26 cellular contexts compared by ENCODE assay signal in the genomic region with DNA sequence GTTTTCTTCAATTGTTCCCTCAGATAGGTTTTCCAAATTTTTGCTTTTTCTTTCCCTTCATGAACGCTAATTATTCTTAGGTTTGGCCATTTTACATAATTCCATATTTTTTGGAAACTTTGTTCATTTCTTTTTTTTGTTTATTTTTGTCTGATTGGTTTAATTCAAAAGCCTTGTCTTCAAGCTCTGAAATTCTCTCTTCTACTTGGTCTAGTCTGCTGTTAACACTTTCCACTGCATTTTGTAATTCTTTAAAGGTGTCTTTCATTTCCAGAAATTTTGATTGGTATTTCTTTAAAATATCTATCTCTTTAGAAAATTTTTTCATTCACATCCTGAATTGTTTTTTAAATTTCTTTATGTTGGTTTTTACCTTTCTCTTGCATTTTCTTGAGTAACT.
A peak's percentile ranks its signal among the peaks of the same experiment; 100 is the strongest.
DNase-seq lines count a peak whose midpoint lies in the region; ATAC-seq, FAIRE-seq and TF ChIP-seq lines count a peak whose summit lies in the region.
"Had no signal": no experiment of that assay in that cellular context is flagged by ENCODE, and none has a peak within 500 bp of the region (broad histone marks: within the 10 kb centered on the region; RNA-seq: fewer than 3 reads in every experiment).

No MANE protein-coding gene starts in this region.

- no peak for DNase-seq in SK-N-SH
- no peak for DNase-seq in A549 (ENCODE audit: low read depth in 1 of 2, low spot score in 1 of 2)
- DNase-seq in dedifferentiated amniotic fluid mesenchymal stem cell (ENCODE audit: extremely low spot score) = no peak
- DNase-seq in immature natural killer cell = no peak
- DNase-seq: ACHN; BE2C; C1 segment of cervical spinal cord; CD4-positive, alpha-beta memory T cell; CD4-positive, CD25-positive, alpha-beta regulatory T cell; CD8-positive, alpha-beta memory T cell; COR-L47; DMS 273 treated with DMSO at 0.1 percent for 48 hours; DMS153; DMS53; DMS79; DND-41; EL; GDM1 had no signal

- no peak overlapping the region for H3K27ac Mint-ChIP-seq in immature natural killer cell
- H3K27ac Mint-ChIP-seq: CD14-positive monocyte; CD4-positive, CD25-positive, alpha-beta regulatory T cell; CD8-positive, alpha-beta memory T cell had no signal

- POLR2A ChIA-PET in SK-N-SH (lab: Yijun Ruan, JAX) = no interaction called here
- POLR2A ChIA-PET in A549 (lab: Yijun Ruan, JAX) = no interaction called here

- FAIRE-seq in A549 (lab: Jason Lieb, UNC) (peak; percentile 39), endometrium (lab: Jason Lieb, UNC) (peak; percentile 50)
- FAIRE-seq: GM12878, GM12892, GM18507 had no signal

- no peak overlapping the region for H3K4me3 ChIP-seq in SK-N-SH (ENCODE audit: low read depth in 2 of 2, low read length in 1 of 2)
- no peak overlapping the region for H3K4me3 ChIP-seq in A549
- H3K4me3 ChIP-seq: BLaER1, GM12878 had no signal

- no peaks in the 10 kb centered on the region for H3K36me3 ChIP-seq in SK-N-SH (replicated peaks in 1 of 2; ENCODE audit: control insufficient read depth in 1 of 2, insufficient read depth in 2 of 2, low read length in 1 of 2)
- H3K36me3 ChIP-seq: BE2C had no signal

- TF ChIP-seq CTCF in SK-N-SH (IDR thresholded peaks at IDR 0.05) (no peak), A549 (IDR thresholded peaks at IDR 0.05) (no peak)

- no peaks in the 10 kb centered on the region for H4K20me1 ChIP-seq in SK-N-SH (ENCODE audit: insufficient read depth)
- H4K20me1 ChIP-seq: BLaER1 had no signal

- H3K4me1 Mint-ChIP-seq in immature natural killer cell = no peaks in the 10 kb centered on the region
- H3K4me1 Mint-ChIP-seq: CD14-positive monocyte; CD4-positive, alpha-beta memory T cell; CD4-positive, CD25-positive, alpha-beta regulatory T cell; CD8-positive, alpha-beta memory T cell had no signal

- H3K79me2 ChIP-seq in SK-N-SH (ENCODE audit: insufficient read depth) = no peaks in the 10 kb centered on the region

- no peak for TF ChIP-seq EP300 in SK-N-SH (IDR thresholded peaks at IDR 0.05; ENCODE audit: borderline replicate concordance in 1 of 2, low read depth in 1 of 2, low read length in 1 of 2)
- TF ChIP-seq EP300 in A549 (IDR thresholded peaks at IDR 0.05) = no peak

- WGBS in SK-N-SH (ENCODE audit: low lambda C conversion rate) = 88% methylated on average over 1 of the region's 1 CpG
- WGBS in A549 (ENCODE audit: missing lambda C conversion rate) = 60% methylated on average over 1 of the region's 1 CpG

- no peaks in the 10 kb centered on the region for H3K27me3 ChIP-seq in SK-N-SH (ENCODE audit: insufficient read depth)
- H3K27me3 ChIP-seq: BE2C, BLaER1 had no signal

- CTCF ChIA-PET in SK-N-SH (lab: Yijun Ruan, JAX) (interaction anchor here (0.6 kb wide), 1 partner anchor 301 kb away, joined by 3 read pairs; no protein-coding TSS in a partner anchor), A549 (lab: Yijun Ruan, JAX) (no interaction called here)

- H3K4me1 ChIP-seq in SK-N-SH (ENCODE audit: control insufficient read depth in 1 of 2, insufficient read depth in 2 of 2, low read depth in 1 of 2, low read length in 1 of 2) (peaks cover 6 to 17% of the 10 kb centered on the region in 2 experiments; a peak in 3 of 4 replicates), A549 (peaks cover 30% of the 10 kb centered on the region)

- H3K4me2 ChIP-seq in SK-N-SH (no peak overlapping the region), A549 (no peak overlapping the region)
- H3K4me2 ChIP-seq: BLaER1 had no signal

- H3K4me3 Mint-ChIP-seq in immature natural killer cell = no peak overlapping the region
- H3K4me3 Mint-ChIP-seq: CD14-positive monocyte; CD4-positive, alpha-beta memory T cell; CD4-positive, CD25-positive, alpha-beta regulatory T cell; CD8-positive, alpha-beta memory T cell had no signal

- H3F3A ChIP-seq in SK-N-SH (replicated peaks; ENCODE audit: insufficient read depth) = peaks cover 13% of the 10 kb centered on the region

- ATAC-seq in SK-N-SH treated with all-trans-retinoic acid at 6 μM for 48 hours (no peak), A549 (no peak)
- ATAC-seq: GM12878 had no signal

- H3K9ac ChIP-seq in SK-N-SH = no peak overlapping the region
- H3K9ac ChIP-seq: BLaER1 had no signal

- no peak for TF ChIP-seq POLR2A in A549 (IDR thresholded peaks at IDR 0.05; ENCODE audit: low read length)

- H3K27me3 Mint-ChIP-seq in immature natural killer cell (ENCODE audit: low read depth in 3 of 3) = peaks cover 2 to 8% (median 2%) of the 10 kb centered on the region in 3 donors

- H3K27ac ChIP-seq in SK-N-SH (ENCODE audit: low read depth in 2 of 2, low read length in 1 of 2) = no peak overlapping the region
- no peak overlapping the region for H3K27ac ChIP-seq in A549
- H3K27ac ChIP-seq: 22Rv1, BLaER1 had no signal

- peaks cover 0 to 4% (median 0%) of the 10 kb centered on the region in 3 donors for H3K36me3 Mint-ChIP-seq in immature natural killer cell
- H3K36me3 Mint-ChIP-seq: CD14-positive monocyte; CD4-positive, alpha-beta memory T cell; CD4-positive, CD25-positive, alpha-beta regulatory T cell had no signal

- no peak overlapping the region for H2AFZ ChIP-seq in SK-N-SH (ENCODE audit: low read depth)

- no peaks in the 10 kb centered on the region; the same call in 1 of the 2 replicates for H3K9me3 ChIP-seq in SK-N-SH
- peaks cover 7% of the 10 kb centered on the region; the same call in 2 of the 3 replicates for H3K9me3 ChIP-seq in A549
- H3K9me3 ChIP-seq: BE2C had no signal

- peaks cover 0 to 13% (median 3%) of the 10 kb centered on the region in 6 donors for H3K9me3 Mint-ChIP-seq in immature natural killer cell

- no peak for TF ChIP-seq RAD21 in SK-N-SH (IDR thresholded peaks at IDR 0.05; ENCODE audit: low read length)
- TF ChIP-seq RAD21 in A549 (conservative IDR thresholded peaks at IDR 0.05 in 1 of 2, IDR thresholded peaks at IDR 0.05 in 1 of 2) = no peak

- H3K9me2 ChIP-seq in SK-N-SH = no peaks in the 10 kb centered on the region

TF ChIP-seq in SK-N-SH treated with all-trans-retinoic acid at 6 μM for 48 hours, 23 proteins besides CTCF, POLR2A, EP300 and RAD21:
- TF ChIP-seq ZFP30 (CRISPR knock-in tag; IDR thresholded peaks at IDR 0.05) (peak; percentile 90), OSR1 (CRISPR knock-in tag; IDR thresholded peaks at IDR 0.05) (no peak)

TF ChIP-seq in SK-N-SH, 30 proteins besides CTCF, POLR2A, EP300 and RAD21 (continues in another document):
- TF ChIP-seq USF2 (IDR thresholded peaks at IDR 0.05; ENCODE audit: borderline replicate concordance, low read depth, low read length) (no peak), NRF1 (IDR thresholded peaks at IDR 0.05; ENCODE audit: low read depth, low read length) (no peak), POLR2AphosphoS5 (IDR thresholded peaks at IDR 0.05; ENCODE audit: low read depth, low read length) (no peak), SIN3A (IDR thresholded peaks at IDR 0.05; ENCODE audit: borderline replicate concordance, low read depth, low read length) (no peak), IRF3 (IDR thresholded peaks at IDR 0.05; ENCODE audit: low read depth, low read length) (no peak), TAF1 (IDR thresholded peaks at IDR 0.05; ENCODE audit: borderline replicate concordance, low read depth, low read length) (no peak), FOXJ3 (CRISPR knock-in tag; IDR thresholded peaks at IDR 0.05) (no peak), MXI1 (IDR thresholded peaks at IDR 0.05; ENCODE audit: low read depth, low read length) (no peak), GATA2 (CRISPR knock-in tag; IDR thresholded peaks at IDR 0.05) (no peak)

TF ChIP-seq in A549, 52 proteins besides CTCF, POLR2A, EP300 and RAD21:
- TF ChIP-seq RCOR1 (IDR thresholded peaks at IDR 0.05; ENCODE audit: low read depth, low read length) = no peak
- TF ChIP-seq ZSCAN20 (CRISPR knock-in tag; IDR thresholded peaks at IDR 0.05) = no peak
- no peak for TF ChIP-seq HOXB5 (CRISPR knock-in tag; IDR thresholded peaks at IDR 0.05)
